35 cellular contexts compared by ENCODE assay signal in genomic region chr12:120739821-120740613, GRCh38.
"Had no signal": no experiment of that assay in that cellular context is flagged by ENCODE, and none has a peak within 500 bp of the region (broad histone marks: within the 10 kb centered on the region; RNA-seq: fewer than 3 reads in every experiment).

No MANE protein-coding gene starts in this region.

- ATAC-seq: activated CD4-positive, CD25-positive, alpha-beta regulatory T cell treated with anti-CD3 and anti-CD28 coated beads, Interleukin-2, amount 50 U/mL, for 24 hours; left ventricle myocardium superior; mucosa of descending colon had no signal

- H3K27ac ChIP-seq: ascending aorta, cardiac muscle cell, heart left ventricle, ovary, prostate gland, sigmoid colon, suprapubic skin, tibial nerve, VCaP had no signal

- H3K27me3 Mint-ChIP-seq: activated CD4-positive, alpha-beta memory T cell treated with anti-CD3 and anti-CD28 coated beads for 36 hours; activated naive CD4-positive, alpha-beta T cell treated with anti-CD3 and anti-CD28 coated beads, Interleukin-2, amount 10 ng/mL, durations not matched to agents 7 days and 5 days; activated naive CD8-positive, alpha-beta T cell treated with anti-CD3 and anti-CD28 coated beads, Interleukin-2, amount 10 ng/mL, durations not matched to agents 7 days and 5 days; brain; stimulated activated memory B cell treated with anti-CD40 and anti-IgM and Interleukin-4, amounts not matched to agents 10 μg/mL and 1 μg/mL and 100 μg/mL, for 72 hours had no signal

- DNase-seq: activated CD4-positive, alpha-beta memory T cell treated with anti-CD3 and anti-CD28 coated beads for 36 hours; activated CD4-positive, alpha-beta T cell treated with anti-CD3 and anti-CD28 coated beads for 48 hours; activated CD8-positive, alpha-beta memory T cell treated with anti-CD3 and anti-CD28 coated beads, Interleukin-2, amount 50 U/mL, for 4 hours; activated gamma-delta T cell; activated naive CD4-positive, alpha-beta T cell treated with anti-CD3 and anti-CD28 coated beads, Interleukin-2, amount 10 ng/mL, durations not matched to agents 7 days and 5 days; activated naive CD8-positive, alpha-beta T cell treated with anti-CD3 and anti-CD28 coated beads, Interleukin-2, amount 10 ng/mL, durations not matched to agents 7 days and 5 days; activated T-cell treated with anti-CD3 and anti-CD28 coated beads, Interleukin-2, amount 50 U/mL, for 1 hour; cortex of kidney; heart left ventricle; hypothalamus; kidney glomerular epithelial cell; left ventricle myocardium superior; mucosa of descending colon; ovary; retina; sigmoid colon; small intestine; stimulated activated CD4-positive, alpha-beta T cell treated with anti-CD3 and anti-CD28 coated beads, Interleukin-1b, Interleukin-23, amount 100 ng/mL, for 48 hours; stimulated activated CD4-positive, alpha-beta T cell treated with anti-CD3 and anti-CD28 coated beads, Interleukin-4, amount 100 ng/mL, for 4 hours; stimulated activated CD8-positive, alpha-beta memory T cell treated with anti-CD3 and anti-CD28 coated beads, Interleukin-4, amount 100 ng/mL, for 48 hours; T-helper 9 cell had no signal

- FAIRE-seq: endothelial cell of umbilical vein, small intestine, TTC549 had no signal

- H3K4me3 Mint-ChIP-seq: activated CD4-positive, alpha-beta memory T cell treated with anti-CD3 and anti-CD28 coated beads for 36 hours; activated naive CD4-positive, alpha-beta T cell treated with anti-CD3 and anti-CD28 coated beads, Interleukin-2, amount 10 ng/mL, durations not matched to agents 7 days and 5 days; activated naive CD8-positive, alpha-beta T cell treated with anti-CD3 and anti-CD28 coated beads, Interleukin-2, amount 10 ng/mL, durations not matched to agents 7 days and 5 days; activated T-helper 1 cell treated with anti-CD3 and anti-CD28 coated beads, Interleukin-12 subunit alpha, Interleukin-12 subunit beta, Interleukin-2, Interleukin-4 antibody, amounts not matched to agents 30 ng/mL and 10 ng/mL and 1 ng/mL, durations not matched to agents 14 hours and 24 hours and 36 hours; brain; nephron; stimulated activated memory B cell treated with anti-CD40 and anti-IgM and Interleukin-4, amounts not matched to agents 10 μg/mL and 1 μg/mL and 100 μg/mL, for 72 hours; T-helper 1 cell treated with Interleukin-12 subunit alpha and Interleukin-12 subunit beta and Interleukin-4 antibody, amounts not matched to agents 30 μg/mL and 1 μg/mL, for 36 hours had no signal

- H3K4me1 ChIP-seq: ascending aorta, heart left ventricle, prostate gland, sigmoid colon, suprapubic skin, tibial nerve had no signal

- H3K27ac Mint-ChIP-seq: activated CD4-positive, alpha-beta memory T cell treated with anti-CD3 and anti-CD28 coated beads for 36 hours; activated naive CD4-positive, alpha-beta T cell treated with anti-CD3 and anti-CD28 coated beads, Interleukin-2, amount 10 ng/mL, durations not matched to agents 7 days and 5 days; activated naive CD8-positive, alpha-beta T cell treated with anti-CD3 and anti-CD28 coated beads, Interleukin-2, amount 10 ng/mL, durations not matched to agents 7 days and 5 days; activated T-helper 1 cell treated with anti-CD3 and anti-CD28 coated beads, Interleukin-12 subunit alpha, Interleukin-12 subunit beta, Interleukin-2, Interleukin-4 antibody, amounts not matched to agents 30 ng/mL and 10 ng/mL and 1 ng/mL, durations not matched to agents 14 hours and 24 hours and 36 hours; nephron; stimulated activated memory B cell treated with anti-CD40 and anti-IgM and Interleukin-4, amounts not matched to agents 10 μg/mL and 1 μg/mL and 100 μg/mL, for 72 hours; T-helper 1 cell treated with Interleukin-12 subunit alpha and Interleukin-12 subunit beta and Interleukin-4 antibody, amounts not matched to agents 30 μg/mL and 1 μg/mL, for 36 hours had no signal

- H3K9me3 ChIP-seq: ascending aorta, heart left ventricle, mucosa of descending colon, ovary, prostate gland, sigmoid colon, suprapubic skin, tibial nerve had no signal

- H3K36me3 Mint-ChIP-seq: activated CD4-positive, alpha-beta memory T cell treated with anti-CD3 and anti-CD28 coated beads for 36 hours; activated naive CD4-positive, alpha-beta T cell treated with anti-CD3 and anti-CD28 coated beads, Interleukin-2, amount 10 ng/mL, durations not matched to agents 7 days and 5 days; brain; stimulated activated memory B cell treated with anti-CD40 and anti-IgM and Interleukin-4, amounts not matched to agents 10 μg/mL and 1 μg/mL and 100 μg/mL, for 72 hours had no signal

- H3K4me1 Mint-ChIP-seq: activated naive CD4-positive, alpha-beta T cell treated with anti-CD3 and anti-CD28 coated beads, Interleukin-2, amount 10 ng/mL, durations not matched to agents 7 days and 5 days; activated naive CD8-positive, alpha-beta T cell treated with anti-CD3 and anti-CD28 coated beads, Interleukin-2, amount 10 ng/mL, durations not matched to agents 7 days and 5 days; brain; stimulated activated memory B cell treated with anti-CD40 and anti-IgM and Interleukin-4, amounts not matched to agents 10 μg/mL and 1 μg/mL and 100 μg/mL, for 72 hours had no signal

- H3K36me3 ChIP-seq: cardiac muscle cell, ovary, prostate gland had no signal

- H3K9me3 Mint-ChIP-seq: activated CD4-positive, alpha-beta memory T cell treated with anti-CD3 and anti-CD28 coated beads for 36 hours; activated naive CD4-positive, alpha-beta T cell treated with anti-CD3 and anti-CD28 coated beads, Interleukin-2, amount 10 ng/mL, durations not matched to agents 7 days and 5 days; activated naive CD8-positive, alpha-beta T cell treated with anti-CD3 and anti-CD28 coated beads, Interleukin-2, amount 10 ng/mL, durations not matched to agents 7 days and 5 days; activated T-helper 1 cell treated with anti-CD3 and anti-CD28 coated beads, Interleukin-12 subunit alpha, Interleukin-12 subunit beta, Interleukin-2, Interleukin-4 antibody, amounts not matched to agents 30 ng/mL and 10 ng/mL and 1 ng/mL, durations not matched to agents 14 hours and 24 hours and 36 hours; brain; nephron; stimulated activated memory B cell treated with anti-CD40 and anti-IgM and Interleukin-4, amounts not matched to agents 10 μg/mL and 1 μg/mL and 100 μg/mL, for 72 hours; T-helper 1 cell treated with Interleukin-12 subunit alpha and Interleukin-12 subunit beta and Interleukin-4 antibody, amounts not matched to agents 30 μg/mL and 1 μg/mL, for 36 hours had no signal

- H3K27me3 ChIP-seq: ascending aorta, cardiac muscle cell, heart left ventricle, ovary, sigmoid colon, suprapubic skin, tibial nerve had no signal

- H3K4me3 ChIP-seq: ascending aorta, cardiac muscle cell, heart left ventricle, mucosa of descending colon, ovary, prostate gland, sigmoid colon, suprapubic skin, tibial nerve had no signal
